Comparison of ENCODE assay signal across 8 cellular contexts in genomic region chr17:29614345-29615047, GRCh38. TPM values are rescaled to one million over a fixed set of nuclear protein-coding genes. Genes with fewer than 3 reads are reported as not detected.
DNase-seq lines count a peak whose midpoint lies in the region; ATAC-seq lines count a peak whose summit lies in the region.

No MANE protein-coding gene starts in this region.

- H3K9me3 Mint-ChIP-seq in activated CD4-positive, alpha-beta T cell treated with anti-CD3 and anti-CD28 coated beads, Interleukin-2, amount 10 ng/mL, durations not matched to agents 7 days and 5 days, result no peaks in the 10 kb centered on the region
- H3K9me3 Mint-ChIP-seq in activated T-helper 17 cell treated with anti-CD3 and anti-CD28 coated beads, Interleukin-2, amount 50 U/mL, for 72 hours, result no peaks in the 10 kb centered on the region
- no peaks in the 10 kb centered on the region for H3K9me3 Mint-ChIP-seq in immature natural killer cell
- no peaks in the 10 kb centered on the region for H3K9me3 Mint-ChIP-seq in stimulated activated naive B cell treated with anti-CD40 and anti-IgM and Interleukin-4, amounts not matched to agents 10 μg/mL and 1 μg/mL and 100 μg/mL, for 72 hours

- peak overlapping the region; percentile 82 for H3K4me3 Mint-ChIP-seq in activated CD4-positive, alpha-beta T cell treated with anti-CD3 and anti-CD28 coated beads, Interleukin-2, amount 10 ng/mL, durations not matched to agents 7 days and 5 days
- H3K4me3 Mint-ChIP-seq in activated T-helper 17 cell treated with anti-CD3 and anti-CD28 coated beads, Interleukin-2, amount 50 U/mL, for 72 hours, result peak overlapping the region; percentile 85
- peak overlapping the region; percentile 90 to 96 (median 92) for H3K4me3 Mint-ChIP-seq in immature natural killer cell
- peak overlapping the region; percentile 85 to 87 for H3K4me3 Mint-ChIP-seq in stimulated activated naive B cell treated with anti-CD40 and anti-IgM and Interleukin-4, amounts not matched to agents 10 μg/mL and 1 μg/mL and 100 μg/mL, for 72 hours

- H3K27ac Mint-ChIP-seq in activated CD4-positive, alpha-beta T cell treated with anti-CD3 and anti-CD28 coated beads, Interleukin-2, amount 10 ng/mL, durations not matched to agents 7 days and 5 days, result peak overlapping the region; percentile 99
- peak overlapping the region; percentile 76 for H3K27ac Mint-ChIP-seq in activated T-helper 17 cell treated with anti-CD3 and anti-CD28 coated beads, Interleukin-2, amount 50 U/mL, for 72 hours
- H3K27ac Mint-ChIP-seq in immature natural killer cell, result peak overlapping the region; percentile 81 to 95 (median 92)
- peak overlapping the region; percentile 3 for H3K27ac Mint-ChIP-seq in stimulated activated naive B cell treated with anti-CD40 and anti-IgM and Interleukin-4, amounts not matched to agents 10 μg/mL and 1 μg/mL and 100 μg/mL, for 72 hours

- H3K4me1 Mint-ChIP-seq in activated CD4-positive, alpha-beta T cell treated with anti-CD3 and anti-CD28 coated beads, Interleukin-2, amount 10 ng/mL, durations not matched to agents 7 days and 5 days, result peaks cover 45% of the 10 kb centered on the region
- peaks cover 23% of the 10 kb centered on the region for H3K4me1 Mint-ChIP-seq in activated T-helper 17 cell treated with anti-CD3 and anti-CD28 coated beads, Interleukin-2, amount 50 U/mL, for 72 hours
- H3K4me1 Mint-ChIP-seq in immature natural killer cell, result peaks cover 45 to 46% of the 10 kb centered on the region in 2 donors
- peaks cover 34 to 60% of the 10 kb centered on the region in 2 donors for H3K4me1 Mint-ChIP-seq in stimulated activated naive B cell treated with anti-CD40 and anti-IgM and Interleukin-4, amounts not matched to agents 10 μg/mL and 1 μg/mL and 100 μg/mL, for 72 hours

- no peak for DNase-seq in activated CD4-positive, alpha-beta T cell treated with anti-CD3 and anti-CD28 coated beads, Interleukin-2, amount 10 ng/mL, durations not matched to agents 7 days and 5 days
- no peak for DNase-seq in activated CD4-positive, alpha-beta T cell treated with anti-CD3 and anti-CD28 coated beads for 4 hours
- DNase-seq in immature natural killer cell, result no peak
- DNase-seq in stimulated activated naive B cell treated with anti-CD40 and anti-IgM and Interleukin-4, amounts not matched to agents 10 μg/mL and 1 μg/mL and 100 μg/mL, for 72 hours, result no peak
- DNase-seq in T-helper 9 cell, result no peak
- DNase-seq in DMS53 treated with DMSO at 0.1 percent for 48 hours (lab: John Stamatoyannopoulos, UW; ENCODE audit: unreplicated experiment), result no peak

- CTCF ChIA-PET in activated CD4-positive, alpha-beta T cell treated with anti-CD3 and anti-CD28 coated beads, Interleukin-2, amount 10 ng/mL, durations not matched to agents 7 days and 5 days (lab: Charles Lee), result interaction anchor here (0.6 to 7.8 kb wide), 13 partner anchors 8 to 244 kb away, joined by 3 to 116 read pairs (median 9); partner anchors contain the start of genes ANKRD13B and CORO6

- no peak for ATAC-seq in activated T-helper 17 cell treated with anti-CD3 and anti-CD28 coated beads, Interleukin-2, amount 50 U/mL, for 72 hours (replicated peaks)
- ATAC-seq in stimulated activated naive B cell treated with anti-CD40 and anti-IgM and Interleukin-4, amounts not matched to agents 10 μg/mL and 1 μg/mL and 100 μg/mL, for 72 hours (replicated peaks), result no peak
- ATAC-seq in HG03354 (IDR thresholded peaks at IDR 0.05; ENCODE audit: poor library complexity, severe bottlenecking, unreplicated experiment), result no peak

- no peaks in the 10 kb centered on the region for H3K36me3 Mint-ChIP-seq in activated CD4-positive, alpha-beta T cell treated with anti-CD3 and anti-CD28 coated beads, Interleukin-2, amount 10 ng/mL, durations not matched to agents 7 days and 5 days (ENCODE audit: low read depth)
- H3K36me3 Mint-ChIP-seq in activated T-helper 17 cell treated with anti-CD3 and anti-CD28 coated beads, Interleukin-2, amount 50 U/mL, for 72 hours (ENCODE audit: low read depth), result no peaks in the 10 kb centered on the region
- H3K36me3 Mint-ChIP-seq in immature natural killer cell, result no peaks in the 10 kb centered on the region
- peaks cover 2 to 3% of the 10 kb centered on the region in 2 donors for H3K36me3 Mint-ChIP-seq in stimulated activated naive B cell treated with anti-CD40 and anti-IgM and Interleukin-4, amounts not matched to agents 10 μg/mL and 1 μg/mL and 100 μg/mL, for 72 hours

- POLR2A ChIA-PET in activated CD4-positive, alpha-beta T cell treated with anti-CD3 and anti-CD28 coated beads, Interleukin-2, amount 10 ng/mL, durations not matched to agents 7 days and 5 days (lab: Charles Lee), result no interaction called here

- H3K27me3 Mint-ChIP-seq in activated CD4-positive, alpha-beta T cell treated with anti-CD3 and anti-CD28 coated beads, Interleukin-2, amount 10 ng/mL, durations not matched to agents 7 days and 5 days, result peaks cover 8% of the 10 kb centered on the region
- no peaks in the 10 kb centered on the region for H3K27me3 Mint-ChIP-seq in activated T-helper 17 cell treated with anti-CD3 and anti-CD28 coated beads, Interleukin-2, amount 50 U/mL, for 72 hours
- H3K27me3 Mint-ChIP-seq in immature natural killer cell (ENCODE audit: low read depth in 3 of 3), result peaks cover 2 to 6% (median 4%) of the 10 kb centered on the region in 3 donors
- H3K27me3 Mint-ChIP-seq in stimulated activated naive B cell treated with anti-CD40 and anti-IgM and Interleukin-4, amounts not matched to agents 10 μg/mL and 1 μg/mL and 100 μg/mL, for 72 hours, result peaks cover 17 to 32% of the 10 kb centered on the region in 2 donors

RNA-seq across cellular contexts. Expression of gene CORO6, which starts 8.2 kb away (rescaled TPM):
- total RNA-seq in activated CD4-positive, alpha-beta T cell treated with anti-CD3 and anti-CD28 coated beads, Interleukin-2, amount 10 ng/mL, durations not matched to agents 7 days and 5 days, result 1 to 10 TPM; 2.4 to 3.1 TPM
- total RNA-seq in activated T-helper 17 cell treated with anti-CD3 and anti-CD28 coated beads, Interleukin-2, amount 50 U/mL, for 72 hours, result 10 to 100 TPM in 1 of 2 donors, 1 to 10 TPM in 1; 2.5 to 12.0 TPM
- 1 to 10 TPM in 1 of 3 donors, under 1 TPM in 2; 0.12 to 1.3 (median 0.38) TPM for polyA plus RNA-seq in immature natural killer cell

RNA-seq across cellular contexts. Expression of gene ANKRD13B, which starts 21.6 kb away (rescaled TPM):
- 10 to 100 TPM; 12.3 to 12.8 TPM for total RNA-seq in activated CD4-positive, alpha-beta T cell treated with anti-CD3 and anti-CD28 coated beads, Interleukin-2, amount 10 ng/mL, durations not matched to agents 7 days and 5 days
- 10 to 100 TPM; 10.4 to 27.7 TPM for total RNA-seq in activated T-helper 17 cell treated with anti-CD3 and anti-CD28 coated beads, Interleukin-2, amount 50 U/mL, for 72 hours
- polyA plus RNA-seq in immature natural killer cell, result under 1 TPM in 1 of 3 donors, not detected in 2; 0.18 TPM

RNA-seq across cellular contexts. Expression of gene GIT1, which starts 25.0 kb away (rescaled TPM):
- total RNA-seq in activated CD4-positive, alpha-beta T cell treated with anti-CD3 and anti-CD28 coated beads, Interleukin-2, amount 10 ng/mL, durations not matched to agents 7 days and 5 days, result 100 to 1,000 TPM; 107 TPM
- total RNA-seq in activated T-helper 17 cell treated with anti-CD3 and anti-CD28 coated beads, Interleukin-2, amount 50 U/mL, for 72 hours, result 10 to 100 TPM; 52.4 to 65.7 TPM
- polyA plus RNA-seq in immature natural killer cell, result 1 to 10 TPM; 2.3 to 8.9 (median 5.1) TPM

RNA-seq across cellular contexts. Expression of gene TP53I13, which starts 46.0 kb away (rescaled TPM):
- 10 to 100 TPM; 71.4 to 75.0 TPM for total RNA-seq in activated CD4-positive, alpha-beta T cell treated with anti-CD3 and anti-CD28 coated beads, Interleukin-2, amount 10 ng/mL, durations not matched to agents 7 days and 5 days
- 10 to 100 TPM; 45.7 to 58.1 TPM for total RNA-seq in activated T-helper 17 cell treated with anti-CD3 and anti-CD28 coated beads, Interleukin-2, amount 50 U/mL, for 72 hours
- 10 to 100 TPM; 41.6 to 50.5 (median 47.0) TPM for polyA plus RNA-seq in immature natural killer cell

RNA-seq across cellular contexts. Expression of gene ABHD15, which starts 47.7 kb away (rescaled TPM):
- 10 to 100 TPM; 16.9 to 18.0 TPM for total RNA-seq in activated CD4-positive, alpha-beta T cell treated with anti-CD3 and anti-CD28 coated beads, Interleukin-2, amount 10 ng/mL, durations not matched to agents 7 days and 5 days
- 10 to 100 TPM; 10.1 to 15.1 TPM for total RNA-seq in activated T-helper 17 cell treated with anti-CD3 and anti-CD28 coated beads, Interleukin-2, amount 50 U/mL, for 72 hours
- 10 to 100 TPM; 31.6 to 36.7 (median 34.0) TPM for polyA plus RNA-seq in immature natural killer cell

Comparison
In these comparisons a context has a peak if more than half of its experiments do, and no peak if none do; other contexts are left out.
1. H3K27ac Mint-ChIP-seq: peak in every context shown above with its lines; median percentile 99 in activated CD4-positive, alpha-beta T cell treated with anti-CD3 and anti-CD28 coated beads, Interleukin-2, amount 10 ng/mL, durations not matched to agents 7 days and 5 days; 92 in immature natural killer cell; 76 in activated T-helper 17 cell treated with anti-CD3 and anti-CD28 coated beads, Interleukin-2, amount 50 U/mL, for 72 hours; 3 in stimulated activated naive B cell treated with anti-CD40 and anti-IgM and Interleukin-4, amounts not matched to agents 10 μg/mL and 1 μg/mL and 100 μg/mL, for 72 hours.